ENCODE assay signal across 1 cellular context in genomic region chr3:32046102-32046501, GRCh38.
TF ChIP-seq lines count a peak whose summit lies in the region.

No MANE protein-coding gene starts in this region.

TF ChIP-seq in GM23338, 12 proteins besides CTCF, POLR2A, EP300 and RAD21:
- no peak for TF ChIP-seq ZNF462 (CRISPR knock-in tag; IDR thresholded peaks at IDR 0.05)
- TF ChIP-seq POLR2AphosphoS5 (IDR thresholded peaks at IDR 0.05; ENCODE audit: low read depth), result no peak
- TF ChIP-seq EZH2 (IDR thresholded peaks at IDR 0.05; ENCODE audit: low read depth, unreplicated experiment), result no peak
- TF ChIP-seq, protein P1, sequence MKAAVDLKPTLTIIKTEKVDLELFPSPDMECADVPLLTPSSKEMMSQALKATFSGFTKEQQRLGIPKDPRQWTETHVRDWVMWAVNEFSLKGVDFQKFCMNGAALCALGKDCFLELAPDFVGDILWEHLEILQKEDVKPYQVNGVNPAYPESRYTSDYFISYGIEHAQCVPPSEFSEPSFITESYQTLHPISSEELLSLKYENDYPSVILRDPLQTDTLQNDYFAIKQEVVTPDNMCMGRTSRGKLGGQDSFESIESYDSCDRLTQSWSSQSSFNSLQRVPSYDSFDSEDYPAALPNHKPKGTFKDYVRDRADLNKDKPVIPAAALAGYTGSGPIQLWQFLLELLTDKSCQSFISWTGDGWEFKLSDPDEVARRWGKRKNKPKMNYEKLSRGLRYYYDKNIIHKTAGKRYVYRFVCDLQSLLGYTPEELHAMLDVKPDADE (IDR thresholded peaks at IDR 0.05), result no peak
- TF ChIP-seq REST (IDR thresholded peaks at IDR 0.05; ENCODE audit: unreplicated experiment), result no peak
- no peak for TF ChIP-seq EZH2phosphoT487 (IDR thresholded peaks at IDR 0.05; ENCODE audit: unreplicated experiment)
- no peak for TF ChIP-seq NANOG (IDR thresholded peaks at IDR 0.05; ENCODE audit: borderline replicate concordance)
- TF ChIP-seq ZNF114 (CRISPR knock-in tag; IDR thresholded peaks at IDR 0.05), result no peak
- TF ChIP-seq ZNF331 (CRISPR knock-in tag; IDR thresholded peaks at IDR 0.05; ENCODE audit: low read depth), result no peak
- TF ChIP-seq CREB1 (CRISPR knock-in tag; IDR thresholded peaks at IDR 0.05; ENCODE audit: low read depth), result no peak
- TF ChIP-seq JUNB (IDR thresholded peaks at IDR 0.05; ENCODE audit: unreplicated experiment), result no peak
- no peak for TF ChIP-seq STAT1 (IDR thresholded peaks at IDR 0.05; ENCODE audit: unreplicated experiment)
TF ChIP-seq in GM23338: peak in this region for 0.
